ENCODE assay signal across 12 cellular contexts in the genomic region with DNA sequence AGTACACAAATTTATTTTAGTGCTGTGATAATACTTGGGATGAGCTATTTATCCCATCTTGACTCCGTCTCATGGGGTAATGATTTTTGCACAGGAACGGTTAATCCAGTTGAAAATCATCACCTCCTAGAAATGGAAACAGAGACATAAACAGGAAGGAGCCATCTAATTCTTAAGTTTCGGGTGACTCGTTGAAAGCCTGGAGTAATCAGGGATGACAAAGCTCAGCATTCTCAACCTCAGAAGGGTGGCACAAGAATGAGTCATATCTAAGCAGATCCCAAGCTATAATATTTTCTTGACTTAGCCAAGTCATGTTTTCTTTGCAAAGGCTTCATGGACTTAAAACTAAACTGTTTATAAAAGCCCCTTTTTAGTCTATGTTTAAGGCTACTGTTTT.
DNase-seq lines count a peak whose midpoint lies in the region; ATAC-seq, FAIRE-seq and TF ChIP-seq lines count a peak whose summit lies in the region.
"Had no signal": no experiment of that assay in that cellular context is flagged by ENCODE, and none has a peak within 500 bp of the region (broad histone marks: within the 10 kb centered on the region; RNA-seq: fewer than 3 reads in every experiment).

No MANE protein-coding gene starts in this region.

- H3K9me3 ChIP-seq in GM23248 (ENCODE audit: low read depth) (no peaks in the 10 kb centered on the region), SK-N-SH (no peaks in the 10 kb centered on the region), small intestine (ENCODE audit: control insufficient read depth, low read depth) (no peaks in the 10 kb centered on the region)
- H3K9me3 ChIP-seq: sigmoid colon had no signal

- ATAC-seq in GM21447 (IDR thresholded peaks at IDR 0.05; ENCODE audit: unreplicated experiment), result no peak

- H3K36me3 ChIP-seq in GM23248 (ENCODE audit: low read depth), result no peaks in the 10 kb centered on the region
- H3K36me3 ChIP-seq in SK-N-SH (replicated peaks in 1 of 2; ENCODE audit: control insufficient read depth in 1 of 2, insufficient read depth in 2 of 2, low read length in 1 of 2), result no peaks in the 10 kb centered on the region
- no peaks in the 10 kb centered on the region for H3K36me3 ChIP-seq in small intestine (ENCODE audit: control insufficient read depth in 2 of 2, insufficient read depth in 2 of 2, low read length in 2 of 2)
- H3K36me3 ChIP-seq: sigmoid colon had no signal

- H3K27me3 ChIP-seq in GM23248 (replicated peaks; ENCODE audit: insufficient read depth) (no peaks in the 10 kb centered on the region), SK-N-SH (ENCODE audit: insufficient read depth) (no peaks in the 10 kb centered on the region), small intestine (ENCODE audit: control insufficient read depth in 2 of 2, insufficient read depth in 2 of 2, low read length in 2 of 2) (peaks cover 0 to 2% of the 10 kb centered on the region in 2 donors)
- H3K27me3 ChIP-seq: sigmoid colon had no signal

- H3K79me2 ChIP-seq in GM23248 (ENCODE audit: insufficient read depth), result no peaks in the 10 kb centered on the region
- no peaks in the 10 kb centered on the region for H3K79me2 ChIP-seq in SK-N-SH (ENCODE audit: insufficient read depth)

- TF ChIP-seq CTCF in SK-N-SH (IDR thresholded peaks at IDR 0.05) (no peak), fibroblast of the aortic adventitia (IDR thresholded peaks at IDR 0.05; ENCODE audit: insufficient read depth, low read length) (no peak)

- CTCF ChIA-PET in SK-N-SH (lab: Yijun Ruan, JAX), result interaction anchor here (1.6 kb wide), 1 partner anchor 14 kb away, joined by 3 read pairs; no protein-coding TSS in a partner anchor

- POLR2A ChIA-PET in SK-N-SH (lab: Yijun Ruan, JAX), result no interaction called here

- no peak for TF ChIP-seq RAD21 in SK-N-SH (IDR thresholded peaks at IDR 0.05; ENCODE audit: low read length)

- H3K9ac ChIP-seq in GM23248, result 0 out of 2 replicates have a peak overlapping the region, but pooled peaks have one; percentile 19
- H3K9ac ChIP-seq in SK-N-SH, result no peak overlapping the region

- H4K20me1 ChIP-seq in GM23248 (ENCODE audit: insufficient read depth), result no peaks in the 10 kb centered on the region
- no peaks in the 10 kb centered on the region for H4K20me1 ChIP-seq in SK-N-SH (ENCODE audit: insufficient read depth)

- in situ Hi-C loops in GM23248 (cut with MboI), result no loop called here

- H3F3A ChIP-seq in GM23248 (ENCODE audit: insufficient read depth) (peaks cover 49% of the 10 kb centered on the region), SK-N-SH (replicated peaks; ENCODE audit: insufficient read depth) (peaks cover 4% of the 10 kb centered on the region)

- H2AFZ ChIP-seq in GM23248 (no peak overlapping the region), SK-N-SH (ENCODE audit: low read depth) (0 out of 2 replicates have a peak overlapping the region, but pooled peaks have one; percentile 9)

- TF ChIP-seq EP300 in SK-N-SH (IDR thresholded peaks at IDR 0.05; ENCODE audit: borderline replicate concordance in 1 of 2, low read depth in 1 of 2, low read length in 1 of 2), result peak in 1 of 2 experiments; percentile 45; a peak in 2 of 4 replicates

- peak overlapping the region; percentile 34 for H3K4me3 ChIP-seq in GM23248
- no peak overlapping the region for H3K4me3 ChIP-seq in SK-N-SH (ENCODE audit: low read depth in 2 of 2, low read length in 1 of 2)
- no peak overlapping the region for H3K4me3 ChIP-seq in fibroblast of the aortic adventitia (ENCODE audit: low read depth, low read length)
- no peak overlapping the region for H3K4me3 ChIP-seq in small intestine (ENCODE audit: low read depth in 1 of 2, low read length in 2 of 2)
- H3K4me3 ChIP-seq: sigmoid colon had no signal

- DNase-seq in GM23248, result peak; percentile 93
- no peak for DNase-seq in SK-N-SH
- DNase-seq in fibroblast of the aortic adventitia (ENCODE audit: low read depth), result peak; percentile 53
- peak; percentile 60 for DNase-seq in small intestine
- DNase-seq in NAMALWA (ENCODE audit: low spot score), result no peak
- no peak for DNase-seq in germinal center (ENCODE audit: low spot score)
- DNase-seq in NCI-H2171 treated with DMSO at 0.1 percent for 48 hours (lab: John Stamatoyannopoulos, UW), result no peak
- DNase-seq: DMS79 treated with DMSO at 0.1 percent for 48 hours; effector CD4-positive, alpha-beta T cell; SIG-M5; sigmoid colon had no signal

- 0% methylated on average over 4 of the region's 4 CpGs for WGBS in GM23248 (ENCODE audit: low coverage in 1 of 2, low lambda C conversion rate in 2 of 2, missing lambda C conversion rate in 2 of 2), 2 experiments
- WGBS in SK-N-SH (ENCODE audit: low lambda C conversion rate), result 21% methylated on average over 4 of the region's 4 CpGs
- 61 to 66% (median 61%) methylated on average over 4 of the region's 4 CpGs for WGBS in small intestine, 3 donors

- H3K27ac ChIP-seq in GM23248, result peak overlapping the region; percentile 62
- peak overlapping the region in 1 of 2 experiments; percentile 50; a peak in 2 of 4 replicates for H3K27ac ChIP-seq in SK-N-SH (ENCODE audit: low read depth in 2 of 2, low read length in 1 of 2)
- no peak overlapping the region for H3K27ac ChIP-seq in small intestine (ENCODE audit: low read depth in 1 of 2, low read length in 1 of 2)
- H3K27ac ChIP-seq: sigmoid colon had no signal

- H3K4me1 ChIP-seq in GM23248 (ENCODE audit: insufficient read depth), result peaks cover 58% of the 10 kb centered on the region
- H3K4me1 ChIP-seq in SK-N-SH (ENCODE audit: control insufficient read depth in 1 of 2, insufficient read depth in 2 of 2, low read depth in 1 of 2, low read length in 1 of 2), result peaks cover 3 to 25% of the 10 kb centered on the region in 2 experiments
- H3K4me1 ChIP-seq in small intestine (ENCODE audit: control insufficient read depth in 2 of 2, insufficient read depth in 1 of 2, low read depth in 1 of 2, low read length in 1 of 2), result no peaks in the 10 kb centered on the region
- H3K4me1 ChIP-seq: sigmoid colon had no signal

- FAIRE-seq in small intestine (lab: Jason Lieb, UNC), result no peak

- peak overlapping the region; percentile 61 for H3K4me2 ChIP-seq in GM23248 (ENCODE audit: unreplicated experiment)
- 0 out of 2 replicates have a peak overlapping the region, but pooled peaks have one; percentile 34 for H3K4me2 ChIP-seq in SK-N-SH

- H3K9me2 ChIP-seq in GM23248 (ENCODE audit: insufficient read depth), result no peaks in the 10 kb centered on the region
- no peaks in the 10 kb centered on the region; the same call in 1 of the 2 replicates for H3K9me2 ChIP-seq in SK-N-SH

TF ChIP-seq in SK-N-SH, 30 proteins besides CTCF, POLR2A, EP300 and RAD21 (continues in another document):
- TF ChIP-seq TCF12 (IDR thresholded peaks at IDR 0.05), result peak; percentile 73
- TF ChIP-seq, protein P1, sequence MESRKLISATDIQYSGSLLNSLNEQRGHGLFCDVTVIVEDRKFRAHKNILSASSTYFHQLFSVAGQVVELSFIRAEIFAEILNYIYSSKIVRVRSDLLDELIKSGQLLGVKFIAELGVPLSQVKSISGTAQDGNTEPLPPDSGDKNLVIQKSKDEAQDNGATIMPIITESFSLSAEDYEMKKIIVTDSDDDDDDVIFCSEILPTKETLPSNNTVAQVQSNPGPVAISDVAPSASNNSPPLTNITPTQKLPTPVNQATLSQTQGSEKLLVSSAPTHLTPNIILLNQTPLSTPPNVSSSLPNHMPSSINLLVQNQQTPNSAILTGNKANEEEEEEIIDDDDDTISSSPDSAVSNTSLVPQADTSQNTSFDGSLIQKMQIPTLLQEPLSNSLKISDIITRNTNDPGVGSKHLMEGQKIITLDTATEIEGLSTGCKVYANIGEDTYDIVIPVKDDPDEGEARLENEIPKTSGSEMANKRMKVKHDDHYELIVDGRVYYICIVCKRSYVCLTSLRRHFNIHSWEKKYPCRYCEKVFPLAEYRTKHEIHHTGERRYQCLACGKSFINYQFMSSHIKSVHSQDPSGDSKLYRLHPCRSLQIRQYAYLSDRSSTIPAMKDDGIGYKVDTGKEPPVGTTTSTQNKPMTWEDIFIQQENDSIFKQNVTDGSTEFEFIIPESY (IDR thresholded peaks at IDR 0.05; ENCODE audit: borderline replicate concordance, low read depth), result no peak
- TF ChIP-seq CHD2 (IDR thresholded peaks at IDR 0.05; ENCODE audit: low read length, partially characterized antibody), result no peak
- TF ChIP-seq, protein P2, sequence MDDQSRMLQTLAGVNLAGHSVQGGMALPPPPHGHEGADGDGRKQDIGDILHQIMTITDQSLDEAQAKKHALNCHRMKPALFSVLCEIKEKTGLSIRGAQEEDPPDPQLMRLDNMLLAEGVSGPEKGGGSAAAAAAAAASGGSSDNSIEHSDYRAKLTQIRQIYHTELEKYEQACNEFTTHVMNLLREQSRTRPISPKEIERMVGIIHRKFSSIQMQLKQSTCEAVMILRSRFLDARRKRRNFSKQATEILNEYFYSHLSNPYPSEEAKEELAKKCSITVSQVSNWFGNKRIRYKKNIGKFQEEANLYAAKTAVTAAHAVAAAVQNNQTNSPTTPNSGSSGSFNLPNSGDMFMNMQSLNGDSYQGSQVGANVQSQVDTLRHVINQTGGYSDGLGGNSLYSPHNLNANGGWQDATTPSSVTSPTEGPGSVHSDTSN (IDR thresholded peaks at IDR 0.05), result peak; percentile 69
- no peak for TF ChIP-seq SMC3 (IDR thresholded peaks at IDR 0.05; ENCODE audit: low read depth, low read length)
- TF ChIP-seq NRF1 (IDR thresholded peaks at IDR 0.05; ENCODE audit: low read depth, low read length), result no peak
- TF ChIP-seq RXRA (IDR thresholded peaks at IDR 0.05; ENCODE audit: borderline replicate concordance, low read depth), result peak; percentile 40; the same call in 1 of the 2 replicates
- TF ChIP-seq FOSL2 (IDR thresholded peaks at IDR 0.05; ENCODE audit: borderline replicate concordance, low read depth), result peak; percentile 79
- TF ChIP-seq, protein P3, sequence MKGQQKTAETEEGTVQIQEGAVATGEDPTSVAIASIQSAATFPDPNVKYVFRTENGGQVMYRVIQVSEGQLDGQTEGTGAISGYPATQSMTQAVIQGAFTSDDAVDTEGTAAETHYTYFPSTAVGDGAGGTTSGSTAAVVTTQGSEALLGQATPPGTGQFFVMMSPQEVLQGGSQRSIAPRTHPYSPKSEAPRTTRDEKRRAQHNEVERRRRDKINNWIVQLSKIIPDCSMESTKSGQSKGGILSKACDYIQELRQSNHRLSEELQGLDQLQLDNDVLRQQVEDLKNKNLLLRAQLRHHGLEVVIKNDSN (IDR thresholded peaks at IDR 0.05; ENCODE audit: borderline replicate concordance, low read depth), result no peak
- TF ChIP-seq EZH2phosphoT487 (IDR thresholded peaks at IDR 0.05; ENCODE audit: borderline replicate concordance, low read depth), result no peak
- TF ChIP-seq NFIC (IDR thresholded peaks at IDR 0.05; ENCODE audit: borderline replicate concordance), result 0 out of 2 replicates have a peak, but pooled peaks have one; percentile 7

Comparison
In these comparisons a context has a peak if more than half of its experiments do, and no peak if none do; other contexts are left out.
1. DNase-seq: peak in GM23248 (single experiment), fibroblast of the aortic adventitia (single experiment) and small intestine (single experiment); none in SK-N-SH (single experiment), NAMALWA (single experiment), germinal center (single experiment) and NCI-H2171 treated with DMSO at 0.1 percent for 48 hours (single experiment).